Comparison of ENCODE assay signal across 23 cellular contexts in genomic region chr4:180197471-180197870, GRCh38.
A peak's percentile ranks its signal among the peaks of the same experiment; 100 is the strongest.
DNase-seq lines count a peak whose midpoint lies in the region; ATAC-seq and TF ChIP-seq lines count a peak whose summit lies in the region.
"Had no signal": no experiment of that assay in that cellular context is flagged by ENCODE, and none has a peak within 500 bp of the region (broad histone marks: within the 10 kb centered on the region; RNA-seq: fewer than 3 reads in every experiment).

No MANE protein-coding gene starts in this region.

- H3K27me3 Mint-ChIP-seq in GM23338 (ENCODE audit: insufficient read depth, low read depth, poor library complexity) (no peaks in the 10 kb centered on the region), WTC11 (ENCODE audit: low read depth) (no peaks in the 10 kb centered on the region)
- H3K27me3 Mint-ChIP-seq: B cell had no signal

- H2AFZ ChIP-seq in GM23338 = no peak overlapping the region

- in situ Hi-C loops in ACHN (cut with HindIII; ENCODE audit: low pct_ligation_motif_present, low pct_unique_long_range_greater_than_20kb, low sequenced_read_pairs) = no loop called here

- TF ChIP-seq CTCF in GM23338 (conservative IDR thresholded peaks at IDR 0.05; ENCODE audit: low read depth in 2 of 2) = no peak
- TF ChIP-seq CTCF in WTC11 (IDR thresholded peaks at IDR 0.05) = no peak

- peak overlapping the region; percentile 41; the same call in 1 of the 2 replicates for H3K27ac Mint-ChIP-seq in GM23338
- H3K27ac Mint-ChIP-seq in WTC11 = peak overlapping the region; percentile 17; the same call in 1 of the 2 replicates
- H3K27ac Mint-ChIP-seq: B cell had no signal

- H3K4me3 Mint-ChIP-seq in GM23338 (no peak overlapping the region), WTC11 (no peak overlapping the region)
- H3K4me3 Mint-ChIP-seq: B cell had no signal

- H3K4me3 ChIP-seq in GM23338 = no peak overlapping the region
- H3K4me3 ChIP-seq: Peyer's patch, SJSA1 had no signal

- POLR2A ChIA-PET in WTC11 (lab: Charles Lee) = no interaction called here

- H3K79me2 ChIP-seq in GM23338 (replicated peaks; ENCODE audit: insufficient read depth) = no peaks in the 10 kb centered on the region

- H3K9me3 Mint-ChIP-seq in GM23338 (no peaks in the 10 kb centered on the region), WTC11 (no peaks in the 10 kb centered on the region)

- no peaks in the 10 kb centered on the region for H3K27me3 ChIP-seq in GM23338 (ENCODE audit: insufficient read depth)
- H3K27me3 ChIP-seq: Peyer's patch, SJSA1 had no signal

- H4K20me1 ChIP-seq in GM23338 (replicated peaks; ENCODE audit: insufficient read depth) = no peaks in the 10 kb centered on the region

- no peak overlapping the region for H3K4me2 ChIP-seq in GM23338
- H3K4me2 ChIP-seq: KMS-11 had no signal

- DNase-seq in A172 (ENCODE audit: low spot score) (peak; percentile 2), GM23338 (ENCODE audit: low spot score) (peak; percentile 8), WTC11 (ENCODE audit: low spot score) (no peak), islet precursor cell (peak; percentile 94), DMS 273 treated with DMSO at 0.1 percent for 48 hours (lab: John Stamatoyannopoulos, UW) (no peak), kidney glomerular epithelial cell (lab: John Stamatoyannopoulos, UW) (no peak), ACHN (no peak), substantia nigra (lab: John Stamatoyannopoulos, UW) (no peak)
- DNase-seq: COR-L47, DND-41, HCEC 1CT, IMR-90, NCI-H1092 treated with DMSO at 0.1 percent for 48 hours, NCI-H1436 treated with DMSO at 0.1 percent for 48 hours, NCI-H2029 treated with DMSO at 0.1 percent for 48 hours, NCI-H2171, NCI-H345, NCI-H524, NCI-H82, Peyer's patch had no signal

- CTCF ChIA-PET in WTC11 (lab: Charles Lee) = no interaction called here

- no peaks in the 10 kb centered on the region for H3K9me2 ChIP-seq in GM23338 (ENCODE audit: insufficient read depth)

- no peaks in the 10 kb centered on the region for H3F3A ChIP-seq in GM23338 (replicated peaks; ENCODE audit: low read depth)

- H3K27ac ChIP-seq in GM23338 (ENCODE audit: low read depth) (no peak overlapping the region), substantia nigra (ENCODE audit: low read depth, low read length, poor library complexity, severe bottlenecking) (no peak overlapping the region)
- H3K27ac ChIP-seq: KMS-11, Peyer's patch, SJSA1 had no signal

- no peaks in the 10 kb centered on the region for H3K36me3 ChIP-seq in GM23338 (ENCODE audit: insufficient read depth)
- H3K36me3 ChIP-seq: Peyer's patch, SJSA1 had no signal

- H3K4me1 Mint-ChIP-seq in GM23338 (peaks cover 3% of the 10 kb centered on the region; the same call in 1 of the 3 replicates), WTC11 (no peaks in the 10 kb centered on the region)
- H3K4me1 Mint-ChIP-seq: B cell had no signal

- ATAC-seq in GM23338 (no peak), WTC11 (peak; percentile 30; the same call in 1 of the 2 replicates)

- no peaks in the 10 kb centered on the region for H3K36me3 Mint-ChIP-seq in GM23338 (ENCODE audit: low read depth)
- no peaks in the 10 kb centered on the region for H3K36me3 Mint-ChIP-seq in WTC11

- H3K4me1 ChIP-seq in GM23338 (ENCODE audit: insufficient read depth) = no peaks in the 10 kb centered on the region
- H3K4me1 ChIP-seq: Peyer's patch, SJSA1 had no signal

TF ChIP-seq in GM23338, 12 proteins besides CTCF, POLR2A, EP300 and RAD21:
- no peak for TF ChIP-seq EZH2 (IDR thresholded peaks at IDR 0.05; ENCODE audit: low read depth, unreplicated experiment)
- no peak for TF ChIP-seq CREB1 (CRISPR knock-in tag; IDR thresholded peaks at IDR 0.05; ENCODE audit: low read depth)
- no peak for TF ChIP-seq ETS1 (IDR thresholded peaks at IDR 0.05)
- TF ChIP-seq ZNF331 (CRISPR knock-in tag; IDR thresholded peaks at IDR 0.05; ENCODE audit: low read depth) = no peak
- no peak for TF ChIP-seq POLR2AphosphoS5 (IDR thresholded peaks at IDR 0.05; ENCODE audit: low read depth)
- no peak for TF ChIP-seq ZNF114 (CRISPR knock-in tag; IDR thresholded peaks at IDR 0.05)

TF ChIP-seq in WTC11, 78 proteins besides CTCF, POLR2A, EP300 and RAD21 (continues in another document):
- TF ChIP-seq USF2 (CRISPR knock-in tag; IDR thresholded peaks at IDR 0.05) (no peak), ESRRA (CRISPR knock-in tag; IDR thresholded peaks at IDR 0.05; ENCODE audit: borderline replicate concordance) (no peak), MAX (CRISPR knock-in tag; IDR thresholded peaks at IDR 0.05) (no peak), ZNF121 (CRISPR knock-in tag; IDR thresholded peaks at IDR 0.05) (no peak)
- TF ChIP-seq, protein P1, sequence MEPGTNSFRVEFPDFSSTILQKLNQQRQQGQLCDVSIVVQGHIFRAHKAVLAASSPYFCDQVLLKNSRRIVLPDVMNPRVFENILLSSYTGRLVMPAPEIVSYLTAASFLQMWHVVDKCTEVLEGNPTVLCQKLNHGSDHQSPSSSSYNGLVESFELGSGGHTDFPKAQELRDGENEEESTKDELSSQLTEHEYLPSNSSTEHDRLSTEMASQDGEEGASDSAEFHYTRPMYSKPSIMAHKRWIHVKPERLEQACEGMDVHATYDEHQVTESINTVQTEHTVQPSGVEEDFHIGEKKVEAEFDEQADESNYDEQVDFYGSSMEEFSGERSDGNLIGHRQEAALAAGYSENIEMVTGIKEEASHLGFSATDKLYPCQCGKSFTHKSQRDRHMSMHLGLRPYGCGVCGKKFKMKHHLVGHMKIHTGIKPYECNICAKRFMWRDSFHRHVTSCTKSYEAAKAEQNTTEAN (CRISPR knock-in tag; IDR thresholded peaks at IDR 0.05) = no peak
- TF ChIP-seq, protein P2, sequence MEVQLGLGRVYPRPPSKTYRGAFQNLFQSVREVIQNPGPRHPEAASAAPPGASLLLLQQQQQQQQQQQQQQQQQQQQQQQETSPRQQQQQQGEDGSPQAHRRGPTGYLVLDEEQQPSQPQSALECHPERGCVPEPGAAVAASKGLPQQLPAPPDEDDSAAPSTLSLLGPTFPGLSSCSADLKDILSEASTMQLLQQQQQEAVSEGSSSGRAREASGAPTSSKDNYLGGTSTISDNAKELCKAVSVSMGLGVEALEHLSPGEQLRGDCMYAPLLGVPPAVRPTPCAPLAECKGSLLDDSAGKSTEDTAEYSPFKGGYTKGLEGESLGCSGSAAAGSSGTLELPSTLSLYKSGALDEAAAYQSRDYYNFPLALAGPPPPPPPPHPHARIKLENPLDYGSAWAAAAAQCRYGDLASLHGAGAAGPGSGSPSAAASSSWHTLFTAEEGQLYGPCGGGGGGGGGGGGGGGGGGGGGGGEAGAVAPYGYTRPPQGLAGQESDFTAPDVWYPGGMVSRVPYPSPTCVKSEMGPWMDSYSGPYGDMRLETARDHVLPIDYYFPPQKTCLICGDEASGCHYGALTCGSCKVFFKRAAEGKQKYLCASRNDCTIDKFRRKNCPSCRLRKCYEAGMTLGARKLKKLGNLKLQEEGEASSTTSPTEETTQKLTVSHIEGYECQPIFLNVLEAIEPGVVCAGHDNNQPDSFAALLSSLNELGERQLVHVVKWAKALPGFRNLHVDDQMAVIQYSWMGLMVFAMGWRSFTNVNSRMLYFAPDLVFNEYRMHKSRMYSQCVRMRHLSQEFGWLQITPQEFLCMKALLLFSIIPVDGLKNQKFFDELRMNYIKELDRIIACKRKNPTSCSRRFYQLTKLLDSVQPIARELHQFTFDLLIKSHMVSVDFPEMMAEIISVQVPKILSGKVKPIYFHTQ (CRISPR knock-in tag; IDR thresholded peaks at IDR 0.05) = no peak
- TF ChIP-seq, protein P3, sequence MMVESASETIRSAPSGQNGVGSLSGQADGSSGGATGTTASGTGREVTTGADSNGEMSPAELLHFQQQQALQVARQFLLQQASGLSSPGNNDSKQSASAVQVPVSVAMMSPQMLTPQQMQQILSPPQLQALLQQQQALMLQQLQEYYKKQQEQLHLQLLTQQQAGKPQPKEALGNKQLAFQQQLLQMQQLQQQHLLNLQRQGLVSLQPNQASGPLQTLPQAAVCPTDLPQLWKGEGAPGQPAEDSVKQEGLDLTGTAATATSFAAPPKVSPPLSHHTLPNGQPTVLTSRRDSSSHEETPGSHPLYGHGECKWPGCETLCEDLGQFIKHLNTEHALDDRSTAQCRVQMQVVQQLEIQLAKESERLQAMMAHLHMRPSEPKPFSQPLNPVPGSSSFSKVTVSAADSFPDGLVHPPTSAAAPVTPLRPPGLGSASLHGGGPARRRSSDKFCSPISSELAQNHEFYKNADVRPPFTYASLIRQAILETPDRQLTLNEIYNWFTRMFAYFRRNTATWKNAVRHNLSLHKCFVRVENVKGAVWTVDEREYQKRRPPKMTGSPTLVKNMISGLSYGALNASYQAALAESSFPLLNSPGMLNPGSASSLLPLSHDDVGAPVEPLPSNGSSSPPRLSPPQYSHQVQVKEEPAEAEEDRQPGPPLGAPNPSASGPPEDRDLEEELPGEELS (CRISPR knock-in tag; IDR thresholded peaks at IDR 0.05) = no peak
- TF ChIP-seq, protein P4, sequence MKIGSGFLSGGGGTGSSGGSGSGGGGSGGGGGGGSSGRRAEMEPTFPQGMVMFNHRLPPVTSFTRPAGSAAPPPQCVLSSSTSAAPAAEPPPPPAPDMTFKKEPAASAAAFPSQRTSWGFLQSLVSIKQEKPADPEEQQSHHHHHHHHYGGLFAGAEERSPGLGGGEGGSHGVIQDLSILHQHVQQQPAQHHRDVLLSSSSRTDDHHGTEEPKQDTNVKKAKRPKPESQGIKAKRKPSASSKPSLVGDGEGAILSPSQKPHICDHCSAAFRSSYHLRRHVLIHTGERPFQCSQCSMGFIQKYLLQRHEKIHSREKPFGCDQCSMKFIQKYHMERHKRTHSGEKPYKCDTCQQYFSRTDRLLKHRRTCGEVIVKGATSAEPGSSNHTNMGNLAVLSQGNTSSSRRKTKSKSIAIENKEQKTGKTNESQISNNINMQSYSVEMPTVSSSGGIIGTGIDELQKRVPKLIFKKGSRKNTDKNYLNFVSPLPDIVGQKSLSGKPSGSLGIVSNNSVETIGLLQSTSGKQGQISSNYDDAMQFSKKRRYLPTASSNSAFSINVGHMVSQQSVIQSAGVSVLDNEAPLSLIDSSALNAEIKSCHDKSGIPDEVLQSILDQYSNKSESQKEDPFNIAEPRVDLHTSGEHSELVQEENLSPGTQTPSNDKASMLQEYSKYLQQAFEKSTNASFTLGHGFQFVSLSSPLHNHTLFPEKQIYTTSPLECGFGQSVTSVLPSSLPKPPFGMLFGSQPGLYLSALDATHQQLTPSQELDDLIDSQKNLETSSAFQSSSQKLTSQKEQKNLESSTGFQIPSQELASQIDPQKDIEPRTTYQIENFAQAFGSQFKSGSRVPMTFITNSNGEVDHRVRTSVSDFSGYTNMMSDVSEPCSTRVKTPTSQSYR (CRISPR knock-in tag; IDR thresholded peaks at IDR 0.05) = no peak

Comparison
In these comparisons a context has a peak if more than half of its experiments do, and no peak if none do; other contexts are left out.
1. DNase-seq: peak in A172 (single experiment), GM23338 (single experiment) and islet precursor cell (single experiment); none in WTC11 (single experiment), DMS 273 treated with DMSO at 0.1 percent for 48 hours (single experiment), kidney glomerular epithelial cell (single experiment), ACHN (single experiment) and substantia nigra (0 of 49).